Comparison of ENCODE assay signal across 9 cellular contexts in genomic region chr19:42634409-42635232, GRCh38. TPM values are rescaled to one million over a fixed set of nuclear protein-coding genes. Genes with fewer than 3 reads are reported as not detected.
DNase-seq lines count a peak whose midpoint lies in the region; ATAC-seq, FAIRE-seq and TF ChIP-seq lines count a peak whose summit lies in the region.
"Had no signal": no experiment of that assay in that cellular context is flagged by ENCODE, and none has a peak within 500 bp of the region (broad histone marks: within the 10 kb centered on the region; RNA-seq: fewer than 3 reads in every experiment).

No MANE protein-coding gene starts in this region.

- FAIRE-seq in D721Med (lab: Jason Lieb, UNC) (no peak), bronchial epithelial cell (lab: Jason Lieb, UNC) (peak; percentile 72)

- no peak overlapping the region for H3K27ac ChIP-seq in RWPE1
- H3K27ac ChIP-seq in parathyroid adenoma, result no peak overlapping the region

- no peaks in the 10 kb centered on the region for H3K9me3 ChIP-seq in parathyroid adenoma (ENCODE audit: control insufficient read depth, low read length)

- no peak overlapping the region for H3K4me2 ChIP-seq in parathyroid adenoma (ENCODE audit: low read length)

- TF ChIP-seq CTCF in D721Med (IDR thresholded peaks at IDR 0.05; ENCODE audit: insufficient read depth, missing control alignments) (peak; percentile 49), RWPE1 (conservative IDR thresholded peaks at IDR 0.05; ENCODE audit: low read depth) (peak; percentile 70), bronchial epithelial cell (IDR thresholded peaks at IDR 0.05; ENCODE audit: insufficient read depth, low read length, severe bottlenecking) (peak; percentile 84), parathyroid adenoma (IDR thresholded peaks at IDR 0.05) (peak; percentile 57)

- no peak overlapping the region for H3K9ac ChIP-seq in parathyroid adenoma

- POLR2A ChIA-PET in RWPE1 (lab: Yijun Ruan, JAX; ENCODE audit: low non-redundant PET), result no interaction called here

- H3K36me3 ChIP-seq in bronchial epithelial cell (ENCODE audit: control insufficient read depth, insufficient read depth, low read length), result no peaks in the 10 kb centered on the region
- H3K36me3 ChIP-seq in parathyroid adenoma (ENCODE audit: control insufficient read depth, insufficient read depth, low read length), result no peaks in the 10 kb centered on the region

- peak overlapping the region; percentile 43 for H2AFZ ChIP-seq in parathyroid adenoma

- H3K4me1 ChIP-seq in parathyroid adenoma, result no peaks in the 10 kb centered on the region

- DNase-seq in D721Med (ENCODE audit: insufficient read length, low spot score) (no peak), HCEC 1CT (peak; percentile 35), RWPE1 (ENCODE audit: low spot score) (peak; percentile 37), bronchial epithelial cell (ENCODE audit: low read depth) (peak; percentile 29), NCI-H2107 (lab: John Stamatoyannopoulos, UW) (no peak), NCI-H1436 treated with DMSO at 0.1 percent for 48 hours (lab: John Stamatoyannopoulos, UW) (no peak)

- H3K4me3 ChIP-seq in bronchial epithelial cell (ENCODE audit: low read depth, low read length) (no peak overlapping the region), parathyroid adenoma (ENCODE audit: low read depth, low read length) (no peak overlapping the region)

- peaks cover 1% of the 10 kb centered on the region for H3K27me3 ChIP-seq in bronchial epithelial cell (ENCODE audit: control insufficient read depth, insufficient read depth, low read length)
- H3K27me3 ChIP-seq in parathyroid adenoma (ENCODE audit: control insufficient read depth, insufficient read depth, low read length), result no peaks in the 10 kb centered on the region

- CTCF ChIA-PET in RWPE1 (lab: Yijun Ruan, JAX), result interaction anchor here (0.7 to 1.2 kb wide), 6 partner anchors 19 to 463 kb away, joined by 3 to 5 read pairs (median 3); no protein-coding TSS in a partner anchor

- ATAC-seq in HG03439 (IDR thresholded peaks at IDR 0.05; ENCODE audit: unreplicated experiment), result no peak

- H3K79me2 ChIP-seq in parathyroid adenoma, result no peaks in the 10 kb centered on the region

RNA-seq across cellular contexts. Expression of gene CEACAM8, which starts 39.9 kb away (rescaled TPM):
- not detected in 2 replicates for total RNA-seq in bronchial epithelial cell
- total RNA-seq: T-helper 2 cell treated with Interferon-gamma antibody and Interleukin-4, amounts not matched to agents 100 ng/mL and 5 ng/mL, for 36 hours had no signal

Comparison
In these comparisons a context has a peak if more than half of its experiments do, and no peak if none do; other contexts are left out.
1. DNase-seq: peak in HCEC 1CT (single experiment), RWPE1 (single experiment) and bronchial epithelial cell (single experiment); none in D721Med (single experiment), NCI-H2107 (single experiment) and NCI-H1436 treated with DMSO at 0.1 percent for 48 hours (single experiment).
2. Peak in every context shown above with its lines, with median percentiles within 50 percentile points of each other: CTCF ChIP-seq.